Comparison of ENCODE assay signal across 8 cellular contexts in the genomic region with DNA sequence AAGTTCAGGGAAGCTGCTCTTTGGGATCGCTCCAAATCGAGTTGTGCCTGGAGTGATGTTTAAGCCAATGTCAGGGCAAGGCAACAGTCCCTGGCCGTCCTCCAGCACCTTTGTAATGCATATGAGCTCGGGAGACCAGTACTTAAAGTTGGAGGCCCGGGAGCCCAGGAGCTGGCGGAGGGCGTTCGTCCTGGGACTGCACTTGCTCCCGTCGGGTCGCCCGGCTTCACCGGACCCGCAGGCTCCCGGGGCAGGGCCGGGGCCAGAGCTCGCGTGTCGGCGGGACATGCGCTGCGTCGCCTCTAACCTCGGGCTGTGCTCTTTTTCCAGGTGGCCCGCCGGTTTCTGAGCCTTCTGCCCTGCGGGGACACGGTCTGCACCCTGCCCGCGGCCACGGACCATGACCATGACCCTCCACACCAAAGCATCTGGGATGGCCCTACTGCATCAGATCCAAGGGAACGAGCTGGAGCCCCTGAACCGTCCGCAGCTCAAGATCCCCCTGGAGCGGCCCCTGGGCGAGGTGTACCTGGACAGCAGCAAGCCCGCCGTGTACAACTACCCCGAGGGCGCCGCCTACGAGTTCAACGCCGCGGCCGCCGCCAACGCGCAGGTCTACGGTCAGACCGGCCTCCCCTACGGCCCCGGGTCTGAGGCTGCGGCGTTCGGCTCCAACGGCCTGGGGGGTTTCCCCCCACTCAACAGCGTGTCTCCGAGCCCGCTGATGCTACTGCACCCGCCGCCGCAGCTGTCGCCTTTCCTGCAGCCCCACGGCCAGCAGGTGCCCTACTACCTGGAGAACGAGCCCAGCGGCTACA. TPM values are rescaled to one million over a fixed set of nuclear protein-coding genes. Genes with fewer than 3 reads are reported as not detected.
DNase-seq lines count a peak whose midpoint lies in the region; ATAC-seq, FAIRE-seq and TF ChIP-seq lines count a peak whose summit lies in the region.

A gene (plus strand): TSS at position 170 of the 818 bp plus-strand sequence. CDS start 231 bp downstream, at position 401.

- H3K27me3 ChIP-seq in heart right ventricle, result peaks cover 0 to 59% (median 33%) of the 10 kb centered on the region in 7 donors
- H3K27me3 ChIP-seq in effector memory CD4-positive, alpha-beta T cell (replicated peaks; ENCODE audit: control insufficient read depth, insufficient read depth, low read length, poor library complexity, severe bottlenecking), result peaks cover 8% of the 10 kb centered on the region

- H3K4me3 ChIP-seq in heart right ventricle, result peak within 1 kb of the TSS; percentile 16 to 56 (median 47)
- H3K4me3 ChIP-seq in effector memory CD4-positive, alpha-beta T cell (ENCODE audit: insufficient read depth, low read depth, low read length, poor library complexity, severe bottlenecking), result no peak within 1 kb of the TSS

- intact Hi-C loops in heart right ventricle (cut with DNase I) (no loop called here), sciatic nerve (cut with DNase I) (no loop called here)

- no peaks in the 10 kb centered on the region for H3K36me3 ChIP-seq in heart right ventricle
- H3K36me3 ChIP-seq in effector memory CD4-positive, alpha-beta T cell (ENCODE audit: control insufficient read depth, insufficient read depth, low read length), result no peaks in the 10 kb centered on the region

- FAIRE-seq in H54 (lab: Jason Lieb, UNC), result no peak

- TF ChIP-seq POLR2A in H54 (IDR thresholded peaks at IDR 0.05; ENCODE audit: low read depth, low read length), result no peak

- TF ChIP-seq CTCF in heart right ventricle (IDR thresholded peaks at IDR 0.05), result no peak

- peak in 7 of 8 donors; percentile 15 to 53 (median 31) for ATAC-seq in heart right ventricle
- ATAC-seq in sciatic nerve, result peak; percentile 31

- WGBS in heart right ventricle, 2 donors, result 4 to 6% methylated on average over 67 of the region's 67 CpGs

- no peaks in the 10 kb centered on the region for H3K9me3 ChIP-seq in heart right ventricle
- H3K9me3 ChIP-seq in effector memory CD4-positive, alpha-beta T cell (ENCODE audit: control insufficient read depth, low read length), result no peaks in the 10 kb centered on the region

- peaks cover 0 to 41% (median 31%) of the 10 kb centered on the region in 9 donors for H3K4me1 ChIP-seq in heart right ventricle
- H3K4me1 ChIP-seq in effector memory CD4-positive, alpha-beta T cell (ENCODE audit: control insufficient read depth, insufficient read depth, low read length, poor library complexity, severe bottlenecking), result no peaks in the 10 kb centered on the region

- DNase-seq in NCI-H748 (lab: John Stamatoyannopoulos, UW; ENCODE audit: unreplicated experiment) (peak; percentile 42), NCI-H748 treated with DMSO at 0.1 percent for 48 hours (lab: John Stamatoyannopoulos, UW) (no peak), heart right ventricle (peak in 1 of 2 donors; percentile 19), sciatic nerve (ENCODE audit: low spot score) (peak; percentile 68), T-helper 9 cell (no peak), H54 (ENCODE audit: insufficient read length, low spot score) (no peak)
- peak; percentile 20 to 23 for DNase-seq in activated T-cell treated with anti-CD3 and anti-CD28 coated beads, Interleukin-2, amount 50 U/mL, for 48 hours
- no peak for DNase-seq in effector memory CD4-positive, alpha-beta T cell

- no peak within 1 kb of the TSS for H3K27ac ChIP-seq in heart right ventricle
- no peak within 1 kb of the TSS for H3K27ac ChIP-seq in effector memory CD4-positive, alpha-beta T cell (ENCODE audit: insufficient read depth, low read length, poor library complexity, severe bottlenecking)

RNA-seq across cellular contexts. Expression of the gene that starts here (rescaled TPM):
- 1 to 10 TPM in 8 of 10 donors, under 1 TPM in 2; 0.68 to 1.9 (median 1.3) TPM for total RNA-seq in heart right ventricle
- under 1 TPM; 0.09 to 0.29 TPM for polyA plus RNA-seq in heart right ventricle
- total RNA-seq in sciatic nerve, result 16.5 TPM

Comparison
In these comparisons a context has a peak if more than half of its experiments do, and no peak if none do; other contexts are left out.
1. DNase-seq: peak in NCI-H748 (single experiment), activated T-cell treated with anti-CD3 and anti-CD28 coated beads, Interleukin-2, amount 50 U/mL, for 48 hours (2 of 2) and sciatic nerve (single experiment); none in NCI-H748 treated with DMSO at 0.1 percent for 48 hours (single experiment), T-helper 9 cell (single experiment), effector memory CD4-positive, alpha-beta T cell (0 of 3) and H54 (single experiment).